ENCODE assay signal across 8 cellular contexts in the genomic region with DNA sequence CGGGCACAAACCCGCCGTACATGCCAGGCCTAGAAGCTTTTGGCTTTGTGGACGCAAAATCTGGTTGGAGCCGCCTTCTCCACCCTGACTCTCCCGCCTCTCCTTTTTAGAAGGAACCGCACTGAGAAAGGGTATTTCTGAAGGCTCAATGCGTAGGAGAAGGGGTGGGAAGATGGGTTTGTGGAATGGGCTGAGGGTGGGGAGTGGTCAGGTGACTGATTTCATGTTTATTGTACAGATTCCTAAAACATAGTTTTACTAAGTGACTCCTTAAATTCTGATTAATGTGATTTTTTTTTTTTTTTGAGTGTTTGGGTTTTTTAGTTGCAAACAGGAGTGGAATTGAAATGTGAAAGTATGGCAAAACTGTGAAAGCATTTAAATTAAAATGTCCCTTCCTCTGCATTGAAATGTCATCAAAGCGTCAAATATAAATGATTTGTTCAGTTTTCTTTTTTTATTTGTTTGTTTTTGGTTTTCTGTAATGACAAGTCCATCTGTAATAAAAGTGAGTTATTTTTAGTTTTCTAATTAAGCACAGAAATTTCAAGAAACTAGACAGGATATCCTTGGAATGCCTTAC. TPM values are rescaled to one million over a fixed set of nuclear protein-coding genes. Genes with fewer than 3 reads are reported as not detected.
A peak's percentile ranks its signal among the peaks of the same experiment; 100 is the strongest.
DNase-seq lines count a peak whose midpoint lies in the region; ATAC-seq and TF ChIP-seq lines count a peak whose summit lies in the region.

No MANE protein-coding gene starts in this region.

- H3K9ac ChIP-seq in duodenal mucosa (ENCODE audit: low read depth in 1 of 2, low read length in 2 of 2), result peak overlapping the region; percentile 99 to 100

- H3K27ac ChIP-seq in C4-2B (peak overlapping the region; percentile 99), duodenal mucosa (ENCODE audit: low read depth, low read length) (peak overlapping the region; percentile 99)

- H3K36me3 Mint-ChIP-seq in nephron progenitor cell (ENCODE audit: low read depth), result peaks cover 5% of the 10 kb centered on the region

- H3K27me3 ChIP-seq in MG63 (no peaks in the 10 kb centered on the region), duodenal mucosa (ENCODE audit: control insufficient read depth in 1 of 2, insufficient read depth in 2 of 2, low read length in 2 of 2) (no peaks in the 10 kb centered on the region)

- TF ChIP-seq CTCF in C4-2B (conservative IDR thresholded peaks at IDR 0.05) (no peak), nephron progenitor cell (IDR thresholded peaks at IDR 0.05) (no peak)

- H3K4me3 ChIP-seq in MG63 (peak overlapping the region; percentile 64), duodenal mucosa (ENCODE audit: low read depth in 1 of 2, low read length in 2 of 2) (peak overlapping the region; percentile 86 to 88)

- DNase-seq in MG63 (no peak), nephron progenitor cell (no peak), NCI-H2171 treated with DMSO at 0.1 percent for 48 hours (lab: John Stamatoyannopoulos, UW) (no peak), pons (ENCODE audit: low spot score) (no peak)

- H3K4me1 Mint-ChIP-seq in nephron progenitor cell, result peaks cover 43% of the 10 kb centered on the region

- no peaks in the 10 kb centered on the region for H3K9me3 ChIP-seq in MG63
- H3K9me3 ChIP-seq in duodenal mucosa (ENCODE audit: control insufficient read depth in 1 of 2, low read length in 2 of 2), result no peaks in the 10 kb centered on the region

- H3K9me3 Mint-ChIP-seq in nephron progenitor cell, result no peaks in the 10 kb centered on the region

- H3K4me3 Mint-ChIP-seq in nephron progenitor cell, result peak overlapping the region; percentile 88

- H3K27me3 Mint-ChIP-seq in nephron progenitor cell (ENCODE audit: low read depth, poor library complexity), result peaks cover 7% of the 10 kb centered on the region

- ATAC-seq in GM21619 (IDR thresholded peaks at IDR 0.05; ENCODE audit: unreplicated experiment), result no peak
- ATAC-seq in GM19463 (IDR thresholded peaks at IDR 0.05; ENCODE audit: unreplicated experiment), result no peak

- H3K27ac Mint-ChIP-seq in nephron progenitor cell, result peak overlapping the region; percentile 99

- H3K36me3 ChIP-seq in MG63, result peaks cover 17% of the 10 kb centered on the region
- peaks cover 7 to 9% of the 10 kb centered on the region in 2 donors for H3K36me3 ChIP-seq in duodenal mucosa (ENCODE audit: control insufficient read depth in 1 of 2, insufficient read depth in 2 of 2, low read length in 2 of 2)

- H3K4me1 ChIP-seq in duodenal mucosa (ENCODE audit: control insufficient read depth in 1 of 2, insufficient read depth in 2 of 2, low read length in 2 of 2), result peaks cover 17 to 20% of the 10 kb centered on the region in 2 donors

RNA-seq across cellular contexts. Expression of a gene that starts 1.8 kb away (rescaled TPM):
- total RNA-seq in MG63 (2014; rRNA removed; shearing (Covaris generic); ENCODE audit: low replicate concordance), result 16.0 and 17.5 TPM in 2 replicates

RNA-seq across cellular contexts. Expression of a gene that starts 32.6 kb away (rescaled TPM):
- not detected in 2 replicates for total RNA-seq in MG63 (2014; rRNA removed; shearing (Covaris generic); ENCODE audit: low replicate concordance)
